ENCODE assay signal across 24 cellular contexts in the genomic region with DNA sequence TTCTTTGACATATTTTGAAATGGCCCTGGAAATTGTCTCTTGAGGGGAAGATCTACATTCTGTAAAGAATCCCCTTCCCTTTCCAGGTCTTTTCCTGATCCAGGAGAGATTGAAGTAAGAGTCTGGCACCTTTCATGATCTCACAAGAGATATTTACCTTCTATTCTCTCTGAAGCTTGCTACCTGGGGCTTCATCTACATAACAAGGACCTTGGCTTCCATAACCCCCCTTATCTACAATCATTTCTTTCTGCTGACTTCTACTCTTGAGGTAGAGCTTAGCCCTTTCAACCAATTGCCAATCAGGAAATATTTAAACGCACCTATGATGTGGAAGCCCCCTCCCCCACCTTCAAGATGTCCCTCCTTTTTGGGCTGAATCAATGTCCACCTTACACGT.
"Had no signal": no experiment of that assay in that cellular context is flagged by ENCODE, and none has a peak within 500 bp of the region (broad histone marks: within the 10 kb centered on the region; RNA-seq: fewer than 3 reads in every experiment).

No MANE protein-coding gene starts in this region.

- H3K9me3 ChIP-seq: gastrocnemius medialis, heart left ventricle, prostate gland, right atrium auricular region, stomach, thyroid gland had no signal

- H3K36me3 ChIP-seq: gastrocnemius medialis, heart left ventricle, neural progenitor cell, prostate gland, right atrium auricular region, stomach, thyroid gland had no signal

- H3K27me3 ChIP-seq: gastrocnemius medialis, heart left ventricle, hepatocyte, neural progenitor cell, right atrium auricular region, stomach, thyroid gland had no signal

- H3K4me3 ChIP-seq: gastrocnemius medialis, heart left ventricle, hepatocyte, lung, neural progenitor cell, prostate gland, right atrium auricular region, smooth muscle cell, stomach, thyroid gland had no signal

- DNase-seq: caudate nucleus; cerebellar nuclear complex; cortex of kidney; effector memory CD8-positive, alpha-beta T cell; foreskin fibroblast; gastrocnemius medialis; heart left ventricle; immature natural killer cell; mesenchymal stem cell; midbrain; naive thymus-derived CD4-positive, alpha-beta T cell; stimulated activated CD4-positive, alpha-beta T cell treated with anti-CD3 and anti-CD28 coated beads, Interleukin-12 subunit alpha, Interleukin-12 subunit beta, amount 100 ng/mL, for 4 hours; stimulated activated CD4-positive, alpha-beta T cell treated with anti-CD3 and anti-CD28 coated beads, Interleukin-1b, Interleukin-23, amount 100 ng/mL, for 48 hours; stimulated activated CD4-positive, alpha-beta T cell treated with anti-CD3 and anti-CD28 coated beads, Interleukin-4, amount 100 ng/mL, for 24 hours; stimulated activated naive CD4-positive, alpha-beta T cell treated with Interleukin-2 at 50 U/mL for 16 hours; stomach; thyroid gland had no signal

- H3K4me1 ChIP-seq: gastrocnemius medialis, heart left ventricle, neural progenitor cell, parathyroid adenoma, prostate gland, right atrium auricular region, stomach, thyroid gland had no signal

- H3K9ac ChIP-seq: neural progenitor cell, parathyroid adenoma had no signal
